ENCODE assay signal across 12 cellular contexts in genomic region chr16:49365711-49366509, GRCh38. TPM values are rescaled to one million over a fixed set of nuclear protein-coding genes. Genes with fewer than 3 reads are reported as not detected.
DNase-seq lines count a peak whose midpoint lies in the region; ATAC-seq and TF ChIP-seq lines count a peak whose summit lies in the region.
"Had no signal": no experiment of that assay in that cellular context is flagged by ENCODE, and none has a peak within 500 bp of the region (broad histone marks: within the 10 kb centered on the region; RNA-seq: fewer than 3 reads in every experiment).

No MANE protein-coding gene starts in this region.

- H3K4me2 ChIP-seq in BLaER1, result peak overlapping the region; percentile 35
- H3K4me2 ChIP-seq in PC-3 (ENCODE audit: low read length), result no peak overlapping the region

- CTCF ChIA-PET in PC-3 (lab: Charles Lee), result no interaction called here

- DNase-seq in GM19240 (ENCODE audit: insufficient read length, low spot score) (peak; percentile 29), 8988T (no peak), NCI-H187 treated with DMSO at 0.1 percent for 48 hours (lab: John Stamatoyannopoulos, UW) (no peak), foreskin melanocyte (no peak), PC-3 (no peak)
- DNase-seq: ACHN; activated CD8-positive, alpha-beta memory T cell treated with anti-CD3 and anti-CD28 coated beads, Interleukin-2, amount 50 U/mL, for 4 hours had no signal

- H2AFZ ChIP-seq in PC-3 (ENCODE audit: low read length), result no peak overlapping the region
- H2AFZ ChIP-seq: parathyroid adenoma had no signal

- no peak for TF ChIP-seq CTCF in PC-3 (conservative IDR thresholded peaks at IDR 0.05; ENCODE audit: low read depth, low read length)

- H3K27ac ChIP-seq in BLaER1 (no peak overlapping the region), PC-3 (ENCODE audit: low read length) (no peak overlapping the region)
- H3K27ac ChIP-seq: parathyroid adenoma had no signal

- H3K79me2 ChIP-seq in PC-3 (ENCODE audit: low read length), result no peaks in the 10 kb centered on the region
- H3K79me2 ChIP-seq: parathyroid adenoma had no signal

- H3K9me3 ChIP-seq in BLaER1 (peaks cover 31% of the 10 kb centered on the region), PC-3 (ENCODE audit: low read length) (no peaks in the 10 kb centered on the region)

- H3F3A ChIP-seq in PC-3 (ENCODE audit: low read length, unreplicated experiment), result no peaks in the 10 kb centered on the region

- H3K9ac ChIP-seq in BLaER1, result no peak overlapping the region
- H3K9ac ChIP-seq in PC-3 (ENCODE audit: low read length), result no peak overlapping the region
- H3K9ac ChIP-seq: parathyroid adenoma had no signal

- no peak overlapping the region for H3K4me3 ChIP-seq in BLaER1
- H3K4me3 ChIP-seq in PC-3 (ENCODE audit: low read length), result no peak overlapping the region

- POLR2A ChIA-PET in PC-3 (lab: Charles Lee; ENCODE audit: unreplicated experiment), result no interaction called here

- intact Hi-C loops in PC-3 (cut with micrococcal nuclease), result no loop called here

- H3K27me3 ChIP-seq in BLaER1 (no peaks in the 10 kb centered on the region), PC-3 (ENCODE audit: low read length) (no peaks in the 10 kb centered on the region)

- H3K9me2 ChIP-seq in PC-3 (replicated peaks; ENCODE audit: low read length), result no peaks in the 10 kb centered on the region

- no TSS peak for BruUV-seq in PC-3 (replicated peaks; lab: Mats Ljungman, UMichigan)

- H3K36me3 ChIP-seq in BLaER1 (no peaks in the 10 kb centered on the region), PC-3 (ENCODE audit: low read depth, low read length) (no peaks in the 10 kb centered on the region)

- H3K4me1 ChIP-seq in BLaER1 (peaks cover 19% of the 10 kb centered on the region), PC-3 (ENCODE audit: insufficient read depth, low read length) (no peaks in the 10 kb centered on the region)

- ATAC-seq in HG02759 (IDR thresholded peaks at IDR 0.05; ENCODE audit: unreplicated experiment), result peak; percentile 84
- peak; percentile 97 for ATAC-seq in HG03520 (IDR thresholded peaks at IDR 0.05; ENCODE audit: unreplicated experiment)
- ATAC-seq in PC-3, result no peak
- ATAC-seq: left lobe of liver had no signal

- H4K20me1 ChIP-seq in BLaER1, result no peaks in the 10 kb centered on the region
- no peaks in the 10 kb centered on the region for H4K20me1 ChIP-seq in PC-3 (ENCODE audit: low read length)

RNA-seq across cellular contexts. Expression of gene C16orf78, which starts 7.7 kb away (rescaled TPM):
- not detected in 2 replicates for total RNA-seq in PC-3 (2014; rRNA removed)
- total RNA-seq: left lobe of liver had no signal
